ENCODE assay signal across 16 cellular contexts in the genomic region with DNA sequence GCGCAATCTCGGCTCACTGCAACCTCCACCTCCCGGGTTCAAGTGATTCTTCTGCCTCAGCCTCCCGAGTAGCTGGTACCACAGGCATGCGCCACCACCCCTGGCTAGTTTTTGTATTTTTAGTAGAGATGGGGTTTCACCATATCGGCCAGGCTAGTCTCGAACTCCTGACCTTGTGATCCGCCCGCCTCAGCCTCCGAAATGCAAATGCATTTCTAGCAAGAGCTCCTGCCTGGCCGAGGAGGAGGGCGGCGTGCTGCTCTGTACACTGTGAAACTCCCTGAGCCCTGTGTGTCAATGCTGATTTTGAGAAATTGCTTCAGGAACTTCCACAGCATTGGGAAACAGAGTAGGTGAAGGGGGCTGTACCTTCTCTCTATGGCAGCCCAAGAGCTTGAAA. TPM values are rescaled to one million over a fixed set of nuclear protein-coding genes. Genes with fewer than 3 reads are reported as not detected.
"Had no signal": no experiment of that assay in that cellular context is flagged by ENCODE, and none has a peak within 500 bp of the region (broad histone marks: within the 10 kb centered on the region; RNA-seq: fewer than 3 reads in every experiment).

No MANE protein-coding gene starts in this region.

RNA-seq across cellular contexts. Expression of a gene that starts 16.1 kb away (rescaled TPM):
- total RNA-seq: activated naive CD4-positive, alpha-beta T cell treated with anti-CD3 and anti-CD28 coated beads for 36 hours; activated naive CD4-positive, alpha-beta T cell treated with anti-CD3 and anti-CD28 coated beads, Interleukin-2, amount 50 U/mL, for 72 hours; activated naive CD8-positive, alpha-beta T cell treated with anti-CD3 and anti-CD28 coated beads for 36 hours; activated naive CD8-positive, alpha-beta T cell treated with anti-CD3 and anti-CD28 coated beads, Interleukin-2, amount 10 ng/mL, durations not matched to agents 7 days and 5 days; activated T-cell treated with anti-CD3 and anti-CD28 coated beads, Interleukin-2, amount 50 U/mL, for 4 hours; activated T-cell treated with anti-CD3 and anti-CD28 coated beads, Interleukin-2, amount 50 U/mL, for 72 hours; activated T-helper 1 cell treated with anti-CD3 and anti-CD28 coated beads, Interleukin-12 subunit alpha, Interleukin-12 subunit beta, Interleukin-2, Interleukin-4 antibody, amounts not matched to agents 30 ng/mL and 10 ng/mL and 1 ng/mL, durations not matched to agents 14 hours and 24 hours and 36 hours; activated T-helper 17 cell treated with anti-CD3 and anti-CD28 coated beads, Interleukin-2, amount 50 U/mL, for 72 hours; activated T-helper 2 cell treated with anti-CD3 and anti-CD28 coated beads, Interferon-gamma antibody, Interleukin-2, Interleukin-4, amounts not matched to agents 10 μg/mL and 5 μg/mL and 100 μg/mL, durations not matched to agents 14 hours and 24 hours and 36 hours; ascending aorta; astrocyte; body of pancreas; bronchial epithelial cell; chondrocyte had no signal
- polyA plus RNA-seq: aorta, cardiac muscle cell had no signal
